1 cellular context compared by ENCODE assay signal in the genomic region with DNA sequence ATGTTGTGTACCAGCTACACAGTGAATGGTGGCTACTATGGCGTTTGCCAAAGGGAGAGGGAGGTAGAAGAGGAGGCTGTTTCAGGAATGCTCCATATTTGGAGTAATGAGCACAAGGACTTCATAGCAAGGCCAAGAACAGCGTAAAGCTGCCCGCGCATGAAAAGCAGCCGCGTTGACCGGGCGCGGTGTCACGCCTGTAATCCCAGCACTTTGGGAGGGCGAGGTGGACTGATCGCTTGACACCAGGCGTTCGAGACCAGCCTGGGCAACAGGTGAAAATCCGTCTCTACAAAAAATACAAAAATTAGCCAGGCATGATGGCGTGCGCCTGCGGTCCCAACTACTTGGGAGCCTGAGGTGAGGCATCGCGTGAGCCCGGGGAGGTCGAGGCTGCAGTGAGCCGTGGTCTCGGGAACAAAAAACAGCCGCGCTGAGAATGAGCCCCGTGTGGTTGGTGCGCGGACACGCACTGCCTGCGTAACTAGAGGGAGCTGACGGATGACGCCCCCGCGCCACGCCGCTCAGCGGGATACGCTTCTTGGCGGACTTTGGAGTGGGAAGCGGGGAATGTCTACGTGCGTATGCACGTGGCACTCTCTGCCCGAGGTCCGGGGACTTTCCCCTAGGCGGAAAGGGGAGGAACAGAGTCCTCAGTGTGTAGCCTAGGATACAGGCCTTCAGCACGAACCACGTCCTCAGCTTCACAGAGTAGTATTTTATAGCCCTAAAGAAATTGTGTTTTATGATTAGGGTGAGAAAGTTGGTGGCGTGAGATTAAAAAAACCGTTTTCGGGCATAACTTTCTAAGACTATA.
TF ChIP-seq lines count a peak whose summit lies in the region.

A gene (minus strand): TSS at position 693 of the 817 bp plus-strand sequence.

TF ChIP-seq in K562, 482 proteins besides CTCF, POLR2A, EP300 and RAD21 (continued from another document and continues in another):
- TF ChIP-seq, protein P1, sequence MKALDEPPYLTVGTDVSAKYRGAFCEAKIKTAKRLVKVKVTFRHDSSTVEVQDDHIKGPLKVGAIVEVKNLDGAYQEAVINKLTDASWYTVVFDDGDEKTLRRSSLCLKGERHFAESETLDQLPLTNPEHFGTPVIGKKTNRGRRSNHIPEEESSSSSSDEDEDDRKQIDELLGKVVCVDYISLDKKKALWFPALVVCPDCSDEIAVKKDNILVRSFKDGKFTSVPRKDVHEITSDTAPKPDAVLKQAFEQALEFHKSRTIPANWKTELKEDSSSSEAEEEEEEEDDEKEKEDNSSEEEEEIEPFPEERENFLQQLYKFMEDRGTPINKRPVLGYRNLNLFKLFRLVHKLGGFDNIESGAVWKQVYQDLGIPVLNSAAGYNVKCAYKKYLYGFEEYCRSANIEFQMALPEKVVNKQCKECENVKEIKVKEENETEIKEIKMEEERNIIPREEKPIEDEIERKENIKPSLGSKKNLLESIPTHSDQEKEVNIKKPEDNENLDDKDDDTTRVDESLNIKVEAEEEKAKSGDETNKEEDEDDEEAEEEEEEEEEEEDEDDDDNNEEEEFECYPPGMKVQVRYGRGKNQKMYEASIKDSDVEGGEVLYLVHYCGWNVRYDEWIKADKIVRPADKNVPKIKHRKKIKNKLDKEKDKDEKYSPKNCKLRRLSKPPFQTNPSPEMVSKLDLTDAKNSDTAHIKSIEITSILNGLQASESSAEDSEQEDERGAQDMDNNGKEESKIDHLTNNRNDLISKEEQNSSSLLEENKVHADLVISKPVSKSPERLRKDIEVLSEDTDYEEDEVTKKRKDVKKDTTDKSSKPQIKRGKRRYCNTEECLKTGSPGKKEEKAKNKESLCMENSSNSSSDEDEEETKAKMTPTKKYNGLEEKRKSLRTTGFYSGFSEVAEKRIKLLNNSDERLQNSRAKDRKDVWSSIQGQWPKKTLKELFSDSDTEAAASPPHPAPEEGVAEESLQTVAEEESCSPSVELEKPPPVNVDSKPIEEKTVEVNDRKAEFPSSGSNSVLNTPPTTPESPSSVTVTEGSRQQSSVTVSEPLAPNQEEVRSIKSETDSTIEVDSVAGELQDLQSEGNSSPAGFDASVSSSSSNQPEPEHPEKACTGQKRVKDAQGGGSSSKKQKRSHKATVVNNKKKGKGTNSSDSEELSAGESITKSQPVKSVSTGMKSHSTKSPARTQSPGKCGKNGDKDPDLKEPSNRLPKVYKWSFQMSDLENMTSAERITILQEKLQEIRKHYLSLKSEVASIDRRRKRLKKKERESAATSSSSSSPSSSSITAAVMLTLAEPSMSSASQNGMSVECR (CRISPR knock-in tag; IDR thresholded peaks at IDR 0.05): peak; percentile 94
- 0 out of 2 replicates have a peak, but pooled peaks have one; percentile 9 for TF ChIP-seq HLTF (IDR thresholded peaks at IDR 0.05)
- TF ChIP-seq CREBBP (IDR thresholded peaks at IDR 0.05; ENCODE audit: low read depth, low read length): no peak
- TF ChIP-seq HNRNPLL (IDR thresholded peaks at IDR 0.05; ENCODE audit: low read depth, low read length, poor library complexity, severe bottlenecking): peak; percentile 95
- no peak for TF ChIP-seq CBX2 (IDR thresholded peaks at IDR 0.05; ENCODE audit: insufficient read depth, low read length, poor library complexity, severe bottlenecking)
- peak; percentile 69 for TF ChIP-seq BRD9 (IDR thresholded peaks at IDR 0.05; ENCODE audit: low read depth, partially characterized antibody)
- no peak for TF ChIP-seq POLR2B (IDR thresholded peaks at IDR 0.05; ENCODE audit: low read depth, partially characterized antibody)
- TF ChIP-seq SAFB (IDR thresholded peaks at IDR 0.05; ENCODE audit: borderline replicate concordance, low read depth, low read length): peak; percentile 55; the same call in 1 of the 2 replicates
- no peak for TF ChIP-seq ZNF140 (CRISPR knock-in tag; IDR thresholded peaks at IDR 0.05)
- TF ChIP-seq, protein P2, sequence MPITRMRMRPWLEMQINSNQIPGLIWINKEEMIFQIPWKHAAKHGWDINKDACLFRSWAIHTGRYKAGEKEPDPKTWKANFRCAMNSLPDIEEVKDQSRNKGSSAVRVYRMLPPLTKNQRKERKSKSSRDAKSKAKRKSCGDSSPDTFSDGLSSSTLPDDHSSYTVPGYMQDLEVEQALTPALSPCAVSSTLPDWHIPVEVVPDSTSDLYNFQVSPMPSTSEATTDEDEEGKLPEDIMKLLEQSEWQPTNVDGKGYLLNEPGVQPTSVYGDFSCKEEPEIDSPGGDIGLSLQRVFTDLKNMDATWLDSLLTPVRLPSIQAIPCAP (CRISPR knock-in tag; IDR thresholded peaks at IDR 0.05; ENCODE audit: borderline replicate concordance): no peak; the same call in 1 of the 2 replicates
- TF ChIP-seq L3MBTL2 (IDR thresholded peaks at IDR 0.05): peak; percentile 99
- no peak for TF ChIP-seq CC2D1A (IDR thresholded peaks at IDR 0.05)
- TF ChIP-seq CAMTA2 (CRISPR knock-in tag; conservative IDR thresholded peaks at IDR 0.05): no peak
- TF ChIP-seq, protein P3, sequence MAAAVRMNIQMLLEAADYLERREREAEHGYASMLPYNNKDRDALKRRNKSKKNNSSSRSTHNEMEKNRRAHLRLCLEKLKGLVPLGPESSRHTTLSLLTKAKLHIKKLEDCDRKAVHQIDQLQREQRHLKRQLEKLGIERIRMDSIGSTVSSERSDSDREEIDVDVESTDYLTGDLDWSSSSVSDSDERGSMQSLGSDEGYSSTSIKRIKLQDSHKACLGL (CRISPR knock-in tag; IDR thresholded peaks at IDR 0.05; ENCODE audit: borderline replicate concordance, poor library complexity, severe bottlenecking): peak; percentile 68
- TF ChIP-seq FOXJ2 (tag; IDR thresholded peaks at IDR 0.05): peak; percentile 55; the same call in 1 of the 2 replicates
- TF ChIP-seq ZNF121 (CRISPR knock-in tag; conservative IDR thresholded peaks at IDR 0.05): no peak
- no peak for TF ChIP-seq GTF2A2 (tag; IDR thresholded peaks at IDR 0.05)
- no peak for TF ChIP-seq ZNF316 (IDR thresholded peaks at IDR 0.05)
- TF ChIP-seq JUN (IDR thresholded peaks at IDR 0.05; ENCODE audit: borderline replicate concordance, low read depth, low read length): peak; percentile 34; the same call in 1 of the 2 replicates
- TF ChIP-seq JUN (CRISPR knock-in tag; IDR thresholded peaks at IDR 0.05; ENCODE audit: borderline replicate concordance): no peak
- TF ChIP-seq ZNF24 (IDR thresholded peaks at IDR 0.05): no peak
- peak; percentile 68; the same call in 1 of the 2 replicates for TF ChIP-seq TOE1 (IDR thresholded peaks at IDR 0.05; ENCODE audit: borderline replicate concordance)
- 0 out of 2 replicates have a peak, but pooled peaks have one; percentile 71 for TF ChIP-seq TOE1 (CRISPR knock-in tag; IDR thresholded peaks at IDR 0.05; ENCODE audit: borderline replicate concordance, low read depth)
- TF ChIP-seq MAFG (tag; conservative IDR thresholded peaks at IDR 0.05): no peak
- TF ChIP-seq RBFOX2 (IDR thresholded peaks at IDR 0.05; ENCODE audit: low read depth, low read length): peak; percentile 73
- TF ChIP-seq HMGN3 (IDR thresholded peaks at IDR 0.05; ENCODE audit: borderline replicate concordance, extremely low read depth, insufficient read length, low read depth, low read length): peak; percentile 57
- TF ChIP-seq, protein P4, sequence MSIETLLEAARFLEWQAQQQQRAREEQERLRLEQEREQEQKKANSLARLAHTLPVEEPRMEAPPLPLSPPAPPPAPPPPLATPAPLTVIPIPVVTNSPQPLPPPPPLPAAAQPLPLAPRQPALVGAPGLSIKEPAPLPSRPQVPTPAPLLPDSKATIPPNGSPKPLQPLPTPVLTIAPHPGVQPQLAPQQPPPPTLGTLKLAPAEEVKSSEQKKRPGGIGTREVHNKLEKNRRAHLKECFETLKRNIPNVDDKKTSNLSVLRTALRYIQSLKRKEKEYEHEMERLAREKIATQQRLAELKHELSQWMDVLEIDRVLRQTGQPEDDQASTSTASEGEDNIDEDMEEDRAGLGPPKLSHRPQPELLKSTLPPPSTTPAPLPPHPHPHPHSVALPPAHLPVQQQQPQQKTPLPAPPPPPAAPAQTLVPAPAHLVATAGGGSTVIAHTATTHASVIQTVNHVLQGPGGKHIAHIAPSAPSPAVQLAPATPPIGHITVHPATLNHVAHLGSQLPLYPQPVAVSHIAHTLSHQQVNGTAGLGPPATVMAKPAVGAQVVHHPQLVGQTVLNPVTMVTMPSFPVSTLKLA (conservative IDR thresholded peaks at IDR 0.05): peak; percentile 97 to 98
- TF ChIP-seq, protein P5, sequence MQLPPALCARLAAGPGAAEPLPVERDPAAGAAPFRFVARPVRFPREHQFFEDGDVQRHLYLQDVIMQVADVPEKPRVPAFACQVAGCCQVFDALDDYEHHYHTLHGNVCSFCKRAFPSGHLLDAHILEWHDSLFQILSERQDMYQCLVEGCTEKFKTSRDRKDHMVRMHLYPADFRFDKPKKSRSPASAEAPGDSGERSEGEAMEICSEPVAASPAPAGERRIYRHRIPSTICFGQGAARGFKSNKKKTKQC (CRISPR knock-in tag; IDR thresholded peaks at IDR 0.05): peak; percentile 82; the same call in 1 of the 2 replicates
- TF ChIP-seq, protein P6, sequence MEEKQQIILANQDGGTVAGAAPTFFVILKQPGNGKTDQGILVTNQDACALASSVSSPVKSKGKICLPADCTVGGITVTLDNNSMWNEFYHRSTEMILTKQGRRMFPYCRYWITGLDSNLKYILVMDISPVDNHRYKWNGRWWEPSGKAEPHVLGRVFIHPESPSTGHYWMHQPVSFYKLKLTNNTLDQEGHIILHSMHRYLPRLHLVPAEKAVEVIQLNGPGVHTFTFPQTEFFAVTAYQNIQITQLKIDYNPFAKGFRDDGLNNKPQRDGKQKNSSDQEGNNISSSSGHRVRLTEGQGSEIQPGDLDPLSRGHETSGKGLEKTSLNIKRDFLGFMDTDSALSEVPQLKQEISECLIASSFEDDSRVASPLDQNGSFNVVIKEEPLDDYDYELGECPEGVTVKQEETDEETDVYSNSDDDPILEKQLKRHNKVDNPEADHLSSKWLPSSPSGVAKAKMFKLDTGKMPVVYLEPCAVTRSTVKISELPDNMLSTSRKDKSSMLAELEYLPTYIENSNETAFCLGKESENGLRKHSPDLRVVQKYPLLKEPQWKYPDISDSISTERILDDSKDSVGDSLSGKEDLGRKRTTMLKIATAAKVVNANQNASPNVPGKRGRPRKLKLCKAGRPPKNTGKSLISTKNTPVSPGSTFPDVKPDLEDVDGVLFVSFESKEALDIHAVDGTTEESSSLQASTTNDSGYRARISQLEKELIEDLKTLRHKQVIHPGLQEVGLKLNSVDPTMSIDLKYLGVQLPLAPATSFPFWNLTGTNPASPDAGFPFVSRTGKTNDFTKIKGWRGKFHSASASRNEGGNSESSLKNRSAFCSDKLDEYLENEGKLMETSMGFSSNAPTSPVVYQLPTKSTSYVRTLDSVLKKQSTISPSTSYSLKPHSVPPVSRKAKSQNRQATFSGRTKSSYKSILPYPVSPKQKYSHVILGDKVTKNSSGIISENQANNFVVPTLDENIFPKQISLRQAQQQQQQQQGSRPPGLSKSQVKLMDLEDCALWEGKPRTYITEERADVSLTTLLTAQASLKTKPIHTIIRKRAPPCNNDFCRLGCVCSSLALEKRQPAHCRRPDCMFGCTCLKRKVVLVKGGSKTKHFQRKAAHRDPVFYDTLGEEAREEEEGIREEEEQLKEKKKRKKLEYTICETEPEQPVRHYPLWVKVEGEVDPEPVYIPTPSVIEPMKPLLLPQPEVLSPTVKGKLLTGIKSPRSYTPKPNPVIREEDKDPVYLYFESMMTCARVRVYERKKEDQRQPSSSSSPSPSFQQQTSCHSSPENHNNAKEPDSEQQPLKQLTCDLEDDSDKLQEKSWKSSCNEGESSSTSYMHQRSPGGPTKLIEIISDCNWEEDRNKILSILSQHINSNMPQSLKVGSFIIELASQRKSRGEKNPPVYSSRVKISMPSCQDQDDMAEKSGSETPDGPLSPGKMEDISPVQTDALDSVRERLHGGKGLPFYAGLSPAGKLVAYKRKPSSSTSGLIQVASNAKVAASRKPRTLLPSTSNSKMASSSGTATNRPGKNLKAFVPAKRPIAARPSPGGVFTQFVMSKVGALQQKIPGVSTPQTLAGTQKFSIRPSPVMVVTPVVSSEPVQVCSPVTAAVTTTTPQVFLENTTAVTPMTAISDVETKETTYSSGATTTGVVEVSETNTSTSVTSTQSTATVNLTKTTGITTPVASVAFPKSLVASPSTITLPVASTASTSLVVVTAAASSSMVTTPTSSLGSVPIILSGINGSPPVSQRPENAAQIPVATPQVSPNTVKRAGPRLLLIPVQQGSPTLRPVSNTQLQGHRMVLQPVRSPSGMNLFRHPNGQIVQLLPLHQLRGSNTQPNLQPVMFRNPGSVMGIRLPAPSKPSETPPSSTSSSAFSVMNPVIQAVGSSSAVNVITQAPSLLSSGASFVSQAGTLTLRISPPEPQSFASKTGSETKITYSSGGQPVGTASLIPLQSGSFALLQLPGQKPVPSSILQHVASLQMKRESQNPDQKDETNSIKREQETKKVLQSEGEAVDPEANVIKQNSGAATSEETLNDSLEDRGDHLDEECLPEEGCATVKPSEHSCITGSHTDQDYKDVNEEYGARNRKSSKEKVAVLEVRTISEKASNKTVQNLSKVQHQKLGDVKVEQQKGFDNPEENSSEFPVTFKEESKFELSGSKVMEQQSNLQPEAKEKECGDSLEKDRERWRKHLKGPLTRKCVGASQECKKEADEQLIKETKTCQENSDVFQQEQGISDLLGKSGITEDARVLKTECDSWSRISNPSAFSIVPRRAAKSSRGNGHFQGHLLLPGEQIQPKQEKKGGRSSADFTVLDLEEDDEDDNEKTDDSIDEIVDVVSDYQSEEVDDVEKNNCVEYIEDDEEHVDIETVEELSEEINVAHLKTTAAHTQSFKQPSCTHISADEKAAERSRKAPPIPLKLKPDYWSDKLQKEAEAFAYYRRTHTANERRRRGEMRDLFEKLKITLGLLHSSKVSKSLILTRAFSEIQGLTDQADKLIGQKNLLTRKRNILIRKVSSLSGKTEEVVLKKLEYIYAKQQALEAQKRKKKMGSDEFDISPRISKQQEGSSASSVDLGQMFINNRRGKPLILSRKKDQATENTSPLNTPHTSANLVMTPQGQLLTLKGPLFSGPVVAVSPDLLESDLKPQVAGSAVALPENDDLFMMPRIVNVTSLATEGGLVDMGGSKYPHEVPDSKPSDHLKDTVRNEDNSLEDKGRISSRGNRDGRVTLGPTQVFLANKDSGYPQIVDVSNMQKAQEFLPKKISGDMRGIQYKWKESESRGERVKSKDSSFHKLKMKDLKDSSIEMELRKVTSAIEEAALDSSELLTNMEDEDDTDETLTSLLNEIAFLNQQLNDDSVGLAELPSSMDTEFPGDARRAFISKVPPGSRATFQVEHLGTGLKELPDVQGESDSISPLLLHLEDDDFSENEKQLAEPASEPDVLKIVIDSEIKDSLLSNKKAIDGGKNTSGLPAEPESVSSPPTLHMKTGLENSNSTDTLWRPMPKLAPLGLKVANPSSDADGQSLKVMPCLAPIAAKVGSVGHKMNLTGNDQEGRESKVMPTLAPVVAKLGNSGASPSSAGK (IDR thresholded peaks at IDR 0.05): peak; percentile 98
- TF ChIP-seq ZEB2 (IDR thresholded peaks at IDR 0.05): peak; percentile 53; the same call in 1 of the 2 replicates
- TF ChIP-seq KHSRP (IDR thresholded peaks at IDR 0.05): no peak
- TF ChIP-seq HDAC8 (tag; IDR thresholded peaks at IDR 0.05): no peak
- TF ChIP-seq, protein P7, sequence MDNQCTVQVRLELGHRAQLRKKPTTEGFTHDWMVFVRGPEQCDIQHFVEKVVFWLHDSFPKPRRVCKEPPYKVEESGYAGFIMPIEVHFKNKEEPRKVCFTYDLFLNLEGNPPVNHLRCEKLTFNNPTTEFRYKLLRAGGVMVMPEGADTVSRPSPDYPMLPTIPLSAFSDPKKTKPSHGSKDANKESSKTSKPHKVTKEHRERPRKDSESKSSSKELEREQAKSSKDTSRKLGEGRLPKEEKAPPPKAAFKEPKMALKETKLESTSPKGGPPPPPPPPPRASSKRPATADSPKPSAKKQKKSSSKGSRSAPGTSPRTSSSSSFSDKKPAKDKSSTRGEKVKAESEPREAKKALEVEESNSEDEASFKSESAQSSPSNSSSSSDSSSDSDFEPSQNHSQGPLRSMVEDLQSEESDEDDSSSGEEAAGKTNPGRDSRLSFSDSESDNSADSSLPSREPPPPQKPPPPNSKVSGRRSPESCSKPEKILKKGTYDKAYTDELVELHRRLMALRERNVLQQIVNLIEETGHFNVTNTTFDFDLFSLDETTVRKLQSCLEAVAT (IDR thresholded peaks at IDR 0.05): 0 out of 4 replicates have a peak, but pooled peaks of 1 of the 2 experiments have one; percentile 31
- TF ChIP-seq NR2F6 (CRISPR knock-in tag; IDR thresholded peaks at IDR 0.05): no peak
